10 cellular contexts compared by ENCODE assay signal in the genomic region with DNA sequence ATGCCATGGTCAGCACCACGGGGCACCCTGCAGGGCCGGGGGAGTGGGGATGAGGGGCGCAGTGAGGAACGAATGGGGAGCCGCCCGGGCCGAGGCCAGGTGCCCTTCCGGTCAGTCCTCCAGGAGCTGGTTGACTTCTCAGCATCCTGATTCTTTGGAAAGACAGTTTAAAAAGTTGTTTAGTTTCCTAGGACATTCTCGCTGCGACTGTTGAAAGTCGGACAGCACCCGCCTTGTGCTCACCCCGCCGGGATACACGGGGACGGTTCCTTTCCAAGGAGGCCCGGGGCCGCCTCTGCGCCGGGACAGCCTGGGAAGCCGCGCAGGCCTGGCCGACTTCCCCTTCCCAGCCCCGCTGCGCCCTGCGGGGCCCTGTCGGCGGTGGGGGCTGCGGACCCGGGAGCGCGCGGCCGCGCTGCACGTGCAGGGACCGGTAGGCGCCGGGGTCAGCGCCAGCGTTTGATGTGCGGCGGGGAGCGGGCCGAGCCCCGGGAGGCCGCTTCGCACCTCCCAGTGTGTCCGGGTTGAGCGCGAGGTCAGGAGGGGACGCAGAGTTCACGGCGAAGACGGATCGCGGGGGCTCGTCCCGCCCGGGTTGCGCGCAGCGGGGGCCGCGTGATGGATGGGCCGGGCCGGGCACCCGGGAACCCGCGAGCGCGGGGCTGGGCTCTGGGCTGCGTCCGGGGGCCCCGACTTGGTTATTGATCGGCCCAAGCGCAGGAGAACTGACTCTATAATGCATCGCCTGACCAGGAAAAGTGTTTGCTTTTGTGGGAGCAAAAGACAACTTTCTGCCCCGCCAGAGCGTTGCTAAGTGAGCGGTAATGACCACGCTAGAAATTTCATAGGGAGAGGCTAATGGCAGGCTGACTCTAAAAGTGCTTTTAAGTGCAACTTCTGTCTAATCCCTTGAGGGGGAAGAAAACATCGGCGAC. TPM values are rescaled to one million over a fixed set of nuclear protein-coding genes. Genes with fewer than 3 reads are reported as not detected.
A peak's percentile ranks its signal among the peaks of the same experiment; 100 is the strongest.
DNase-seq lines count a peak whose midpoint lies in the region; ATAC-seq and TF ChIP-seq lines count a peak whose summit lies in the region.
"Had no signal": no experiment of that assay in that cellular context is flagged by ENCODE, and none has a peak within 500 bp of the region (broad histone marks: within the 10 kb centered on the region; RNA-seq: fewer than 3 reads in every experiment).

No MANE protein-coding gene starts in this region.

- no peaks in the 10 kb centered on the region for H3K9me3 ChIP-seq in Karpas-422 (ENCODE audit: low read length)

- no peaks in the 10 kb centered on the region for H4K20me1 ChIP-seq in Karpas-422 (ENCODE audit: insufficient read depth, low read depth, low read length)

- no peak overlapping the region for H3K27ac Mint-ChIP-seq in stimulated activated naive CD8-positive, alpha-beta T cell treated with anti-CD3 and anti-CD28 coated beads, Interleukin-15, amount 100 ng/mL, for 72 hours

- DNase-seq in NCI-H1092 treated with DMSO at 0.1 percent for 48 hours (lab: John Stamatoyannopoulos, UW), result peak; percentile 25
- DNase-seq in NCI-H1092 (lab: John Stamatoyannopoulos, UW), result no peak
- DNase-seq in choroid plexus epithelial cell (ENCODE audit: low read depth), result peak; percentile 44
- peak; percentile 80 for DNase-seq in left kidney (ENCODE audit: low read depth, low spot score)
- peak in 1 of 2 donors; percentile 20 for DNase-seq in stimulated activated naive CD8-positive, alpha-beta T cell treated with anti-CD3 and anti-CD28 coated beads, Interleukin-15, amount 100 ng/mL, for 72 hours
- no peak for DNase-seq in Karpas-422
- no peak for DNase-seq in NOMO-1 treated with DMSO at 0.1 percent for 48 hours (lab: John Stamatoyannopoulos, UW; ENCODE audit: unreplicated experiment)

- no peaks in the 10 kb centered on the region for H3K4me1 ChIP-seq in Karpas-422 (ENCODE audit: low read length)

- H3K4me3 ChIP-seq in choroid plexus epithelial cell (ENCODE audit: low read depth, low read length) (peak overlapping the region; percentile 64), Karpas-422 (ENCODE audit: low read length) (no peak overlapping the region)

- no peak overlapping the region for H3K4me2 ChIP-seq in Karpas-422 (ENCODE audit: low read depth, low read length, poor library complexity, severe bottlenecking)

- ATAC-seq in stimulated activated naive CD8-positive, alpha-beta T cell treated with anti-CD3 and anti-CD28 coated beads, Interleukin-15, amount 100 ng/mL, for 72 hours, result peak; percentile 56
- no peak for ATAC-seq in GM18511 (IDR thresholded peaks at IDR 0.05; ENCODE audit: unreplicated experiment)

- H3K79me2 ChIP-seq in Karpas-422 (ENCODE audit: low read length), result no peaks in the 10 kb centered on the region

- no peaks in the 10 kb centered on the region for H3K9me2 ChIP-seq in Karpas-422 (replicated peaks; ENCODE audit: insufficient read depth, low read length)

- no peak overlapping the region for H3K27ac ChIP-seq in Karpas-422 (ENCODE audit: low read length)
- H3K27ac ChIP-seq: epithelial cell of prostate had no signal

- peaks cover 57% of the 10 kb centered on the region for H3K27me3 Mint-ChIP-seq in stimulated activated naive CD8-positive, alpha-beta T cell treated with anti-CD3 and anti-CD28 coated beads, Interleukin-15, amount 100 ng/mL, for 72 hours

- H3K4me1 Mint-ChIP-seq in stimulated activated naive CD8-positive, alpha-beta T cell treated with anti-CD3 and anti-CD28 coated beads, Interleukin-15, amount 100 ng/mL, for 72 hours, result peaks cover 12% of the 10 kb centered on the region

- no peaks in the 10 kb centered on the region for H3K27me3 ChIP-seq in Karpas-422 (ENCODE audit: low read length)

- no peaks in the 10 kb centered on the region for H3K36me3 ChIP-seq in Karpas-422 (ENCODE audit: insufficient read depth, low read length)

- H3K9ac ChIP-seq in Karpas-422 (ENCODE audit: low read length), result no peak overlapping the region

- peak overlapping the region; percentile 62 to 74 for H3K4me3 Mint-ChIP-seq in stimulated activated naive CD8-positive, alpha-beta T cell treated with anti-CD3 and anti-CD28 coated beads, Interleukin-15, amount 100 ng/mL, for 72 hours

- no peak for TF ChIP-seq CTCF in choroid plexus epithelial cell (conservative IDR thresholded peaks at IDR 0.05; ENCODE audit: low read depth, low read length)

- H3K9me3 Mint-ChIP-seq in stimulated activated naive CD8-positive, alpha-beta T cell treated with anti-CD3 and anti-CD28 coated beads, Interleukin-15, amount 100 ng/mL, for 72 hours, result peaks cover 17 to 24% of the 10 kb centered on the region in 2 donors

- H2AFZ ChIP-seq in Karpas-422 (ENCODE audit: low read length), result no peak overlapping the region

RNA-seq across cellular contexts. Expression of gene SMIM21, which starts 28.0 kb away (rescaled TPM):
- not detected in 2 replicates for total RNA-seq in Karpas-422 (2014; rRNA removed; shearing (Covaris generic); ENCODE audit: low replicate concordance)
- total RNA-seq: LHCN-M2 had no signal

Comparison
In these comparisons a context has a peak if more than half of its experiments do, and no peak if none do; other contexts are left out.
1. DNase-seq: peak in NCI-H1092 treated with DMSO at 0.1 percent for 48 hours (single experiment), choroid plexus epithelial cell (single experiment) and left kidney (single experiment); none in NCI-H1092 (single experiment), Karpas-422 (single experiment) and NOMO-1 treated with DMSO at 0.1 percent for 48 hours (single experiment).